ENCODE assay signal across 15 cellular contexts in genomic region chr12:49730568-49731101, GRCh38. TPM values are rescaled to one million over a fixed set of nuclear protein-coding genes. Genes with fewer than 3 reads are reported as not detected.
DNase-seq lines count a peak whose midpoint lies in the region; ATAC-seq, FAIRE-seq and TF ChIP-seq lines count a peak whose summit lies in the region.
"Had no signal": no experiment of that assay in that cellular context is flagged by ENCODE, and none has a peak within 500 bp of the region (broad histone marks: within the 10 kb centered on the region; RNA-seq: fewer than 3 reads in every experiment).

No MANE protein-coding gene starts in this region.

- no peaks in the 10 kb centered on the region for H3K36me3 ChIP-seq in GM23248 (ENCODE audit: low read depth)
- H3K36me3 ChIP-seq in PC-3 (ENCODE audit: low read depth, low read length), result no peaks in the 10 kb centered on the region
- no peaks in the 10 kb centered on the region for H3K36me3 ChIP-seq in right lobe of liver

- H3F3A ChIP-seq in GM23248 (ENCODE audit: insufficient read depth), result no peaks in the 10 kb centered on the region
- H3F3A ChIP-seq in PC-3 (ENCODE audit: low read length, unreplicated experiment), result no peaks in the 10 kb centered on the region

- H3K79me2 ChIP-seq in GM23248 (ENCODE audit: insufficient read depth) (no peaks in the 10 kb centered on the region), PC-3 (ENCODE audit: low read length) (no peaks in the 10 kb centered on the region)

- no TSS peak for BruUV-seq in PC-3 (replicated peaks; lab: Mats Ljungman, UMichigan)

- H3K9me2 ChIP-seq in GM23248 (ENCODE audit: insufficient read depth) (no peaks in the 10 kb centered on the region), PC-3 (replicated peaks; ENCODE audit: low read length) (no peaks in the 10 kb centered on the region)

- WGBS in GM23248 (ENCODE audit: low coverage in 1 of 2, low lambda C conversion rate in 2 of 2, missing lambda C conversion rate in 2 of 2), 2 experiments, result 81 to 87% methylated on average over 3 of the region's 3 CpGs
- WGBS in right lobe of liver (ENCODE audit: insufficient coverage, low coverage, low lambda C conversion rate, missing lambda C conversion rate), result 75% methylated on average over 3 of the region's 3 CpGs

- H2AFZ ChIP-seq in GM23248, result no peak overlapping the region
- no peak overlapping the region for H2AFZ ChIP-seq in PC-3 (ENCODE audit: low read length)
- H2AFZ ChIP-seq: PC-9 had no signal

- no peak overlapping the region for H3K4me3 ChIP-seq in GM23248
- no peak overlapping the region for H3K4me3 ChIP-seq in PC-3 (ENCODE audit: low read length)
- H3K4me3 ChIP-seq in right lobe of liver, result no peak overlapping the region
- H3K4me3 ChIP-seq: PC-9 had no signal

- DNase-seq in GM23248 (peak; percentile 52), PC-3 (peak; percentile 16), epithelial cell of prostate (ENCODE audit: low read depth, low spot score) (peak; percentile 20), right lobe of liver (no peak), T-helper 1 cell (no peak), GM19239 (ENCODE audit: insufficient read length, low spot score) (no peak)
- DNase-seq: C1 segment of cervical spinal cord; NCI-H2227 treated with DMSO at 0.1 percent for 48 hours; NCI-H526 treated with DMSO at 0.1 percent for 48 hours; NK-92 treated with Interleukin-12 subunit alpha and Interleukin-12 subunit beta, amount 100 ng/mL, for 24 hours; T-cell had no signal

- CTCF ChIA-PET in PC-3 (lab: Charles Lee), result no interaction called here

- peak; percentile 29; the same call in 1 of the 2 replicates for ATAC-seq in PC-3
- peak in 3 of 4 donors; percentile 29 to 59 (median 38) for ATAC-seq in right lobe of liver
- ATAC-seq in GM21528 (IDR thresholded peaks at IDR 0.05; ENCODE audit: low FRiP score, unreplicated experiment), result no peak
- ATAC-seq in GM21515 (IDR thresholded peaks at IDR 0.05; ENCODE audit: unreplicated experiment), result no peak
- ATAC-seq: T-cell had no signal

- no peak overlapping the region for H3K27ac ChIP-seq in GM23248
- no peak overlapping the region for H3K27ac ChIP-seq in PC-3 (ENCODE audit: low read length)
- no peak overlapping the region for H3K27ac ChIP-seq in epithelial cell of prostate
- H3K27ac ChIP-seq in right lobe of liver, result no peak overlapping the region
- H3K27ac ChIP-seq: PC-9 had no signal

- in situ Hi-C loops in GM23248 (cut with MboI), result no loop called here

- no peak for FAIRE-seq in GM19239 (lab: Jason Lieb, UNC)
- FAIRE-seq: GM12891 had no signal

- TF ChIP-seq CTCF in PC-3 (conservative IDR thresholded peaks at IDR 0.05; ENCODE audit: low read depth, low read length) (no peak), right lobe of liver (IDR thresholded peaks at IDR 0.05) (no peak)

- intact Hi-C loops in PC-3 (cut with micrococcal nuclease) (no loop called here), right lobe of liver (cut with DNase I) (no loop called here)

- H4K20me1 ChIP-seq in GM23248 (ENCODE audit: insufficient read depth) (no peaks in the 10 kb centered on the region), PC-3 (ENCODE audit: low read length) (no peaks in the 10 kb centered on the region)

- H3K9ac ChIP-seq in GM23248 (no peak overlapping the region), PC-3 (ENCODE audit: low read length) (no peak overlapping the region)

- H3K4me1 ChIP-seq in GM23248 (ENCODE audit: insufficient read depth), result no peaks in the 10 kb centered on the region
- no peaks in the 10 kb centered on the region for H3K4me1 ChIP-seq in PC-3 (ENCODE audit: insufficient read depth, low read length)
- H3K4me1 ChIP-seq in right lobe of liver, result no peaks in the 10 kb centered on the region

- no peak for TF ChIP-seq POLR2A in right lobe of liver (IDR thresholded peaks at IDR 0.05)

- no peaks in the 10 kb centered on the region; the same call in 1 of the 2 replicates for H3K27me3 ChIP-seq in GM23248 (replicated peaks; ENCODE audit: insufficient read depth)
- no peaks in the 10 kb centered on the region for H3K27me3 ChIP-seq in PC-3 (ENCODE audit: low read length)
- H3K27me3 ChIP-seq in right lobe of liver, result no peaks in the 10 kb centered on the region

- POLR2A ChIA-PET in PC-3 (lab: Charles Lee; ENCODE audit: unreplicated experiment), result no interaction called here

- H3K9me3 ChIP-seq in GM23248 (ENCODE audit: low read depth) (no peaks in the 10 kb centered on the region), PC-3 (ENCODE audit: low read length) (no peaks in the 10 kb centered on the region), right lobe of liver (no peaks in the 10 kb centered on the region)

- H3K4me2 ChIP-seq in GM23248 (ENCODE audit: unreplicated experiment) (no peak overlapping the region), PC-3 (ENCODE audit: low read length) (no peak overlapping the region)
- H3K4me2 ChIP-seq: PC-9 had no signal

RNA-seq across cellular contexts. Expression of gene TMBIM6, which starts 10.7 kb away (rescaled TPM):
- total RNA-seq in GM23248 (2014; rRNA removed; shearing (Covaris generic)), result 461 and 510 TPM in 2 replicates
- polyA plus RNA-seq in GM23248 (2016; fragmentation: Nextera tagmentation; extraction: Ambion mirVana), result 889 and 891 TPM in 2 replicates
- total RNA-seq in PC-3 (2014; rRNA removed), result 396 and 402 TPM in 2 replicates
- total RNA-seq in right lobe of liver, result 1,000 to 10,000 TPM in 3 of 6 experiments, 100 to 1,000 TPM in 3; 538 to 1,268 (median 937) TPM

RNA-seq across cellular contexts. Expression of gene FMNL3, which starts 23.4 kb away (rescaled TPM):
- total RNA-seq in GM23248 (2014; rRNA removed; shearing (Covaris generic)), result 24.0 and 32.9 TPM in 2 replicates
- 7.9 and 9.3 TPM in 2 replicates for polyA plus RNA-seq in GM23248 (2016; fragmentation: Nextera tagmentation; extraction: Ambion mirVana)
- total RNA-seq in PC-3 (2014; rRNA removed), result 5.2 and 6.2 TPM in 2 replicates
- total RNA-seq in right lobe of liver, result 1 to 10 TPM; 2.1 to 4.9 (median 2.9) TPM

Comparison
In these comparisons a context has a peak if more than half of its experiments do, and no peak if none do; other contexts are left out.
1. DNase-seq: peak in GM23248 (single experiment), PC-3 (single experiment) and epithelial cell of prostate (single experiment); none in right lobe of liver (0 of 3), T-helper 1 cell (0 of 5) and GM19239 (single experiment).
2. ATAC-seq: peak in PC-3 (single experiment) and right lobe of liver (3 of 4); none in GM21528 (single experiment) and GM21515 (single experiment).